In genomic region chr9:122091682-122092592, GRCh38 we compare ENCODE assay signal across 8 cellular contexts. TPM values are rescaled to one million over a fixed set of nuclear protein-coding genes. Genes with fewer than 3 reads are reported as not detected.
A peak's percentile ranks its signal among the peaks of the same experiment; 100 is the strongest.
DNase-seq lines count a peak whose midpoint lies in the region; ATAC-seq, FAIRE-seq and TF ChIP-seq lines count a peak whose summit lies in the region.

No MANE protein-coding gene starts in this region.

- no peak for TF ChIP-seq CTCF in liver (IDR thresholded peaks at IDR 0.05; ENCODE audit: low read depth, low read length, missing input control)
- TF ChIP-seq CTCF in tibial nerve (IDR thresholded peaks at IDR 0.05): no peak

- no peaks in the 10 kb centered on the region for H3K9me3 Mint-ChIP-seq in activated naive CD8-positive, alpha-beta T cell treated with anti-CD3 and anti-CD28 coated beads, Interleukin-2, amount 50 U/mL, for 24 hours

- peak; percentile 35 for DNase-seq in activated CD8-positive, alpha-beta memory T cell treated with anti-CD3 and anti-CD28 coated beads for 24 hours
- no peak for DNase-seq in activated CD8-positive, alpha-beta memory T cell treated with anti-CD3 and anti-CD28 coated beads, Interleukin-2, amount 50 U/mL, for 48 hours
- DNase-seq in activated naive CD8-positive, alpha-beta T cell treated with anti-CD3 and anti-CD28 coated beads, Interleukin-2, amount 50 U/mL, for 24 hours: no peak
- DNase-seq in tibial nerve (ENCODE audit: low spot score in 2 of 2) (no peak), NCI-H1105 treated with DMSO at 0.1 percent for 48 hours (lab: John Stamatoyannopoulos, UW) (no peak), NCI-H2029 (lab: John Stamatoyannopoulos, UW) (no peak), frontal cortex (ENCODE audit: low spot score in 2 of 2) (no peak)

- H3K4me1 Mint-ChIP-seq in activated naive CD8-positive, alpha-beta T cell treated with anti-CD3 and anti-CD28 coated beads, Interleukin-2, amount 50 U/mL, for 24 hours: peaks cover 34% of the 10 kb centered on the region

- H3K4me3 ChIP-seq in liver (ENCODE audit: low read depth in 1 of 3, low read length in 3 of 3) (peak overlapping the region; percentile 83 to 96 (median 85)), tibial nerve (peak overlapping the region; percentile 80 to 90 (median 86))

- H3K27me3 ChIP-seq in liver (ENCODE audit: control insufficient read depth in 4 of 4, insufficient read depth in 4 of 4, low read length in 3 of 4): no peaks in the 10 kb centered on the region
- H3K27me3 ChIP-seq in tibial nerve: no peaks in the 10 kb centered on the region

- TF ChIP-seq RAD21 in liver (IDR thresholded peaks at IDR 0.05): no peak

- peak overlapping the region; percentile 83 for H3K4me3 Mint-ChIP-seq in activated naive CD8-positive, alpha-beta T cell treated with anti-CD3 and anti-CD28 coated beads, Interleukin-2, amount 50 U/mL, for 24 hours

- no peak for TF ChIP-seq EP300 in tibial nerve (IDR thresholded peaks at IDR 0.05)

- TF ChIP-seq POLR2A in tibial nerve (IDR thresholded peaks at IDR 0.05): no peak

- no peak for ATAC-seq in activated naive CD8-positive, alpha-beta T cell treated with anti-CD3 and anti-CD28 coated beads, Interleukin-2, amount 50 U/mL, for 24 hours

- H3K27me3 Mint-ChIP-seq in activated naive CD8-positive, alpha-beta T cell treated with anti-CD3 and anti-CD28 coated beads, Interleukin-2, amount 50 U/mL, for 24 hours: peaks cover 12% of the 10 kb centered on the region

- peak overlapping the region in 1 of 2 donors; percentile 82 for H3K27ac ChIP-seq in liver (ENCODE audit: low read depth in 1 of 2, low read length in 2 of 2)
- peak overlapping the region in 2 of 4 donors; percentile 76 to 85 for H3K27ac ChIP-seq in tibial nerve

- H3K9me3 ChIP-seq in liver (ENCODE audit: control insufficient read depth in 4 of 4, low read length in 3 of 4) (no peaks in the 10 kb centered on the region), tibial nerve (no peaks in the 10 kb centered on the region)

- H3K36me3 ChIP-seq in liver (ENCODE audit: control insufficient read depth in 4 of 4, insufficient read depth in 3 of 4, low read depth in 1 of 4, low read length in 3 of 4) (no peaks in the 10 kb centered on the region), tibial nerve (no peaks in the 10 kb centered on the region)

- H3K9ac ChIP-seq in liver (ENCODE audit: low read depth in 1 of 2, low read length in 2 of 2): peak overlapping the region; percentile 58 to 71

- H3K27ac Mint-ChIP-seq in activated naive CD8-positive, alpha-beta T cell treated with anti-CD3 and anti-CD28 coated beads, Interleukin-2, amount 50 U/mL, for 24 hours: peak overlapping the region; percentile 65

- peaks cover 1% of the 10 kb centered on the region for H3K36me3 Mint-ChIP-seq in activated naive CD8-positive, alpha-beta T cell treated with anti-CD3 and anti-CD28 coated beads, Interleukin-2, amount 50 U/mL, for 24 hours (ENCODE audit: low read depth)

- H3K4me1 ChIP-seq in liver (ENCODE audit: control insufficient read depth in 4 of 4, insufficient read depth in 4 of 4, low read length in 3 of 4): peaks cover 7 to 45% (median 33%) of the 10 kb centered on the region in 4 donors
- H3K4me1 ChIP-seq in tibial nerve: peaks cover 0 to 48% (median 15%) of the 10 kb centered on the region in 4 donors

- 52% methylated on average over 11 of the region's 11 CpGs for WGBS in liver
- 48 to 54% methylated on average over 9 to 11 of the region's 11 CpGs for WGBS in tibial nerve, 2 donors

- no peak for FAIRE-seq in frontal cortex (lab: Jason Lieb, UNC)

TF ChIP-seq in liver, 16 proteins besides CTCF, POLR2A, EP300 and RAD21:
- TF ChIP-seq ZBTB33 (IDR thresholded peaks at IDR 0.05): no peak
- no peak for TF ChIP-seq GABPA (IDR thresholded peaks at IDR 0.05 in 1 of 2, conservative IDR thresholded peaks at IDR 0.05 in 1 of 2)
- no peak for TF ChIP-seq RXRA (IDR thresholded peaks at IDR 0.05)
- no peak for TF ChIP-seq TAF1 (conservative IDR thresholded peaks at IDR 0.05)
- TF ChIP-seq HNF4A (conservative IDR thresholded peaks at IDR 0.05): no peak

RNA-seq across cellular contexts. Expression of gene TTLL11, which starts 1.2 kb away (rescaled TPM):
- total RNA-seq in liver: 1 to 10 TPM; 2.9 to 4.4 TPM
- polyA plus RNA-seq in liver: 1 to 10 TPM; 1.4 to 4.5 TPM
- total RNA-seq in tibial nerve: 10 to 100 TPM in 3 of 4 donors, 1 to 10 TPM in 1; 9.8 to 18.6 (median 15.6) TPM
- 23.6 TPM for total RNA-seq in frontal cortex
